1 cellular context compared by ENCODE assay signal in the genomic region with DNA sequence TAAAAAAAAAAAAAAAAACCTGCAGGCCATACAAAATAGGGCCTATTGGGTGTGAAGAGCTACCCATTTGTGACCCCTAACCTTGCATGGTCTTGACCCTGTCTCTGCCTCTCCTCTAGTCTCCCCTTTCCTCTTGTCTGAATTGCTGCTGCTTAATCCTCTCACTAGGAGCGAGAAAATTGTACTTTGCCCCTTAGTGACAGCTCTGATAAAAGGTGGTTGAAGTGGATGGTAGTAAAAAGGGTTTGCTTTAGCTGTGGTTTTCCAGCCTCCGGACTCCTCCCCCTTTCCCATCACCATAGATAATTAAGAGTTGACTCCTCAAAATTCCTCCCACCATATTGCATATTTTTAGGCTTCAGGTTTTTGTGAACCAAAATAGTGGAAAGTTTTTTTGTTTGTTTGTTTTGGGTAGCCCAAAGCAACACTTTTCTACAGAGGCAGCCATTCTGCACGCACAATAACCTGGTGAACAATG.
TF ChIP-seq lines count a peak whose summit lies in the region.

No MANE protein-coding gene starts in this region.

TF ChIP-seq in HCT116, 20 proteins besides CTCF, POLR2A, EP300 and RAD21 (continued from another document):
- TF ChIP-seq SP1 (IDR thresholded peaks at IDR 0.05; ENCODE audit: low read depth) (no peak), EZH2 (IDR thresholded peaks at IDR 0.05) (no peak), SIN3A (IDR thresholded peaks at IDR 0.05; ENCODE audit: low read depth) (no peak)
